Comparison of ENCODE assay signal across 8 cellular contexts in the genomic region with DNA sequence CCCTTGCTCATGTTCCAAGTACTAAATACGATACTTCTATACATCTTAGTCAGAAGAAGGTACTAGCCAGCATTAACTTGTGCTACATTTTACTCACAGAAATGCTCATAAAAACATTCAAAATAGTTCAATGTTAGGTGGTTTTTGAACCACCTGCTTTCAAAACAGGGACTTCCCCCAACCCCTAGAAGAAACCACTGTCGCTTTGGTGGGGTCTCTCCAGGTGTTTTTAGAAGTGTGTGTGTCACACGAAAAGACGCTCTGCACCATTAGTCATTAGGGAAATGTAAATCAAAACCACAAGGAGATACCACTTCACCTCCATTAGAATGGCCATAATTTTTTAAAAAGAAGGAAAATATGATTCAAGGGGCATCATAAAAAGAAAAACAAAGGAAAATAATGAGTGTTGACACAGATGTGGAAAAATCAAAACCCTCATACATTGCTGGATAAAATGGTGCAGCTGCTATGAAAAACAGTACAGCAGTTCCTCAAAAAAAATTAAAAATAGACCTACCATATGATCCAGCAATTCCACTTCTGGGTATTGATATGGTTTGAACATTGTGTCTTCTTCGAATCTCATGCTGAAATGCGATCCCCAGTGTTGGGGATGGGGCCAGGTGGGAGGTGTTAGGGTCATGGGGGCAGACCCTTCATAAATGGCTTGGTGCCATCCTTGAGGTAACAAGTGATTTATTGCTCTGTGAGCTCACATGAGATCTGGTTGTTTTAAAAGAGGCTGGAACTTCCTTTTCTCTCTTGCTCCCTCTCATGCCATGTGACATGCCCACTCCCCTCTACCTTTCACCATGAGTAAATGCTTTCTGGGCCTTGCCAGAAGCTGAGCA.
A peak's percentile ranks its signal among the peaks of the same experiment; 100 is the strongest.
DNase-seq lines count a peak whose midpoint lies in the region; ATAC-seq, FAIRE-seq and TF ChIP-seq lines count a peak whose summit lies in the region.

No MANE protein-coding gene starts in this region.

- H3K27me3 ChIP-seq in lower lobe of right lung (ENCODE audit: low read depth), result no peaks in the 10 kb centered on the region

- no peak for DNase-seq in GM18507 (ENCODE audit: extremely low spot score, insufficient read length, low read depth)
- peak; percentile 15 for DNase-seq in NCI-H2081 treated with DMSO at 0.1 percent for 48 hours (lab: John Stamatoyannopoulos, UW)
- DNase-seq in activated T-cell treated with anti-CD3 and anti-CD28 coated beads, Interleukin-2, amount 50 U/mL, for 48 hours, result peak; percentile 56 to 66
- DNase-seq in stimulated activated CD4-positive, alpha-beta T cell treated with anti-CD3 and anti-CD28 coated beads, Interleukin-2, amount 100 ng/mL, for 24 hours, result peak; percentile 54 to 65
- no peak for DNase-seq in NCI-H2107 (lab: John Stamatoyannopoulos, UW)
- no peak for DNase-seq in lower lobe of right lung
- no peak for DNase-seq in NCI-H2227 (lab: John Stamatoyannopoulos, UW; ENCODE audit: unreplicated experiment)

- peak; percentile 84 for ATAC-seq in HG02610 (IDR thresholded peaks at IDR 0.05; ENCODE audit: unreplicated experiment)
- ATAC-seq in lower lobe of right lung, result no peak

- peak; percentile 80 for FAIRE-seq in GM18507 (lab: Jason Lieb, UNC)

- no peaks in the 10 kb centered on the region for H3K9me3 ChIP-seq in lower lobe of right lung

- no peaks in the 10 kb centered on the region for H3K4me1 ChIP-seq in lower lobe of right lung

- no peak for TF ChIP-seq CTCF in lower lobe of right lung (IDR thresholded peaks at IDR 0.05)

- no peak overlapping the region for H3K27ac ChIP-seq in lower lobe of right lung

- no peaks in the 10 kb centered on the region for H3K36me3 ChIP-seq in lower lobe of right lung

- intact Hi-C loops in lower lobe of right lung (cut with DNase I), result no loop called here

- H3K4me3 ChIP-seq in lower lobe of right lung, result no peak overlapping the region

Comparison
In these comparisons a context has a peak if more than half of its experiments do, and no peak if none do; other contexts are left out.
1. DNase-seq: peak in NCI-H2081 treated with DMSO at 0.1 percent for 48 hours (single experiment), activated T-cell treated with anti-CD3 and anti-CD28 coated beads, Interleukin-2, amount 50 U/mL, for 48 hours (2 of 2) and stimulated activated CD4-positive, alpha-beta T cell treated with anti-CD3 and anti-CD28 coated beads, Interleukin-2, amount 100 ng/mL, for 24 hours (2 of 2); none in GM18507 (single experiment), NCI-H2107 (single experiment), lower lobe of right lung (single experiment) and NCI-H2227 (single experiment).